Comparison of ENCODE assay signal across 8 cellular contexts in the genomic region with DNA sequence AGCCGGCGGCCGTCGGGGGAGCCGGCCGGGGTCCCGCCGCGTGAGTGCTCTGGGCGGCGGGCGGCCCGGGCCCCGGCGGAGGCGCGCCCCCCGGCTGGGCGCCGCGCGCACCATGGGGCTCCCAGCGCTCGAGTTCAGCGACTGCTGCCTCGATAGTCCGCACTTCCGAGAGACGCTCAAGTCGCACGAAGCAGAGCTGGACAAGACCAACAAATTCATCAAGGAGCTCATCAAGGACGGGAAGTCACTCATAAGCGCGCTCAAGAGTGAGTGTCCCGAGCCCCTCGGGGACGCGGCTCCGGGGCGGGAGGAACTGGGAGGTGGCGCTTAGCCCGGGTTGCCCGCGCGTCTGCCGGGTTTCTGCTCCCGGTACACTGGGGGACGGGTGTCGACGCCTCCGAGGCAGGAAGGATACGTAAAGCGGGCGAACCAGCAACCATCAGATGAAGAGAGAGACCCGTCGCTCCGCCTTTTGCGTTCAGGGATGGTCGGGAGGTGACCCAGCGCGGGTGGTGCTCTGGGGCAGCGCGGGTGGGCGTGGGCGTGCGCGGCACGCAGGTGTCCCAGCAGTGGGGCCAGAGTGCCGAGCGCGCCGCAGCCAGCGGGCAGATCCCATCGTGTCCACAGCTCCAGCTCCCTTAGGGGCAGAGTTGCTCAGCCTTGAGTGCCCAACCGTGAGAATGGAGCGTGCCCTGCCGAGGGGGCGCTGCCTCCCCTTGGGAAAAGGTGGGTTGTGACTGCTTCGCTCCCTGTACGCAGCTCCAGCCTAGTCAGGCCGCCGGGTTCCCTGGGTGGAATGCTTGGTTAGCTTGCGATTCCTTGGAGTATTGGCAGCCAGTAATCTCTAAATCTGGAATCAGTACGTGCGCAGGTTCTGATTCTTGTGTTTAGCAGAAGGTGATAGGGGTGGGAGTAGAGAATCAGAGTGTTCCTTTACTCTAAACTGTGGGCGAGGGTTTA. TPM values are rescaled to one million over a fixed set of nuclear protein-coding genes. Genes with fewer than 3 reads are reported as not detected.
DNase-seq lines count a peak whose midpoint lies in the region; ATAC-seq and TF ChIP-seq lines count a peak whose summit lies in the region.

No MANE protein-coding gene starts in this region.

- peak overlapping the region; percentile 95 for H3K4me2 ChIP-seq in neuronal stem cell (ENCODE audit: insufficient read depth, low read length, poor library complexity, severe bottlenecking)

- H2BK12ac ChIP-seq in neuronal stem cell (ENCODE audit: low read length): no peak overlapping the region

- H4K91ac ChIP-seq in neuronal stem cell (ENCODE audit: low read depth, low read length, poor library complexity): no peak overlapping the region

- H3K36me3 ChIP-seq in BE2C: no peaks in the 10 kb centered on the region
- H3K36me3 ChIP-seq in gastroesophageal sphincter: no peaks in the 10 kb centered on the region
- no peaks in the 10 kb centered on the region for H3K36me3 ChIP-seq in neuronal stem cell (replicated peaks in 1 of 2; ENCODE audit: control insufficient read depth in 2 of 2, insufficient read depth in 2 of 2, low read length in 2 of 2)
- no peaks in the 10 kb centered on the region for H3K36me3 ChIP-seq in thoracic aorta

- H3K23ac ChIP-seq in neuronal stem cell (ENCODE audit: low read depth, low read length, poor library complexity): peak overlapping the region; percentile 75

- H2BK15ac ChIP-seq in neuronal stem cell (ENCODE audit: low read length): peak overlapping the region; percentile 27

- no peaks in the 10 kb centered on the region for H3K79me1 ChIP-seq in neuronal stem cell (ENCODE audit: low read depth, low read length)

- H3K4me1 ChIP-seq in BE2C (no peaks in the 10 kb centered on the region), gastroesophageal sphincter (peaks cover 0 to 34% (median 14%) of the 10 kb centered on the region in 3 donors), neuronal stem cell (ENCODE audit: control insufficient read depth in 2 of 2, insufficient read depth in 1 of 2, low read depth in 1 of 2, low read length in 2 of 2) (peaks cover 3 to 20% of the 10 kb centered on the region in 2 donors), thoracic aorta (ENCODE audit: control insufficient read depth in 1 of 2, low read depth in 2 of 2) (peaks cover 17 to 25% of the 10 kb centered on the region in 2 donors)

- H3K27ac ChIP-seq in gastroesophageal sphincter (peak overlapping the region; percentile 62 to 96 (median 94)), neuronal stem cell (replicated peaks; ENCODE audit: low read length) (peak overlapping the region; percentile 65), thoracic aorta (peak overlapping the region; percentile 87 to 89)

- H3K9me3 ChIP-seq in BE2C (no peaks in the 10 kb centered on the region), gastroesophageal sphincter (no peaks in the 10 kb centered on the region), neuronal stem cell (replicated peaks in 1 of 2; ENCODE audit: control insufficient read depth in 2 of 2, insufficient read depth in 1 of 2, low read depth in 1 of 2, low read length in 2 of 2) (no peaks in the 10 kb centered on the region), thoracic aorta (no peaks in the 10 kb centered on the region)

- H3K27me3 ChIP-seq in BE2C (0 out of 2 replicates have a peak, but pooled peaks cover 2% of the 10 kb centered on the region), gastroesophageal sphincter (no peaks in the 10 kb centered on the region), neuronal stem cell (ENCODE audit: control insufficient read depth in 3 of 3, insufficient read depth in 3 of 3, low read depth in 1 of 3, low read length in 3 of 3) (no peaks in the 10 kb centered on the region), thoracic aorta (replicated peaks; ENCODE audit: insufficient read depth) (no peaks in the 10 kb centered on the region)

- H3K4me3 ChIP-seq in BE2C (ENCODE audit: low read depth, low read length) (peak overlapping the region; percentile 89), gastroesophageal sphincter (peak overlapping the region; percentile 72 to 87), neuronal stem cell (ENCODE audit: low read length in 2 of 2) (peak overlapping the region; percentile 95 to 96), thoracic aorta (peak overlapping the region; percentile 96)

- TF ChIP-seq EP300 in gastroesophageal sphincter (IDR thresholded peaks at IDR 0.05): no peak

- peak overlapping the region; percentile 88 for H3K18ac ChIP-seq in neuronal stem cell (ENCODE audit: low read length)

- DNase-seq in BE2C (peak; percentile 64), RKO (ENCODE audit: low spot score) (peak; percentile 43), activated gamma-delta T cell (lab: John Stamatoyannopoulos, UW) (peak; percentile 50), neuronal stem cell (ENCODE audit: low spot score) (peak; percentile 65), thoracic aorta (ENCODE audit: low spot score) (no peak)

- WGBS in gastroesophageal sphincter (ENCODE audit: low coverage in 1 of 2), 2 donors: 0 to 6% methylated on average over 2 of the region's 86 CpGs
- no CpG with 5 or more reads among the region's 86 CpGs for WGBS in neuronal stem cell (ENCODE audit: extremely low coverage in 2 of 2, insufficient read length in 2 of 2, insufficient replicate concordance in 1 of 2), 2 donors

- peak overlapping the region; percentile 7 for H2BK5ac ChIP-seq in neuronal stem cell (ENCODE audit: low read length)

- no peak overlapping the region for H2BK120ac ChIP-seq in neuronal stem cell (ENCODE audit: low read depth, low read length)

- TF ChIP-seq POLR2A in gastroesophageal sphincter (IDR thresholded peaks at IDR 0.05): peak in 1 of 2 donors; percentile 10

- peak; percentile 21 for ATAC-seq in GM19328 (IDR thresholded peaks at IDR 0.05; ENCODE audit: unreplicated experiment)
- peak; percentile 24 for ATAC-seq in HG03439 (IDR thresholded peaks at IDR 0.05; ENCODE audit: unreplicated experiment)
- peak; percentile 37 for ATAC-seq in gastroesophageal sphincter
- ATAC-seq in thoracic aorta (ENCODE audit: insufficient number of reproducible peaks, low FRiP score, low read depth): peak; percentile 39

- peak overlapping the region; percentile 88 for H3K9ac ChIP-seq in neuronal stem cell (ENCODE audit: low read depth, low read length, poor library complexity)

- H2AK5ac ChIP-seq in neuronal stem cell (ENCODE audit: low read depth, low read length): no peak overlapping the region

- peak overlapping the region; percentile 65 for H3K14ac ChIP-seq in neuronal stem cell (ENCODE audit: low read length)

- TF ChIP-seq CTCF in BE2C (IDR thresholded peaks at IDR 0.05; ENCODE audit: low read depth, low read length) (peak; percentile 40), gastroesophageal sphincter (IDR thresholded peaks at IDR 0.05) (peak in 1 of 4 experiments; percentile 36), thoracic aorta (IDR thresholded peaks at IDR 0.05) (no peak)

- H2AFZ ChIP-seq in neuronal stem cell (ENCODE audit: low read length): peak overlapping the region; percentile 98

- no peak overlapping the region for H3K4ac ChIP-seq in neuronal stem cell (ENCODE audit: low read length)

- H4K8ac ChIP-seq in neuronal stem cell (ENCODE audit: low read depth, low read length): no peak overlapping the region

RNA-seq across cellular contexts. Expression of gene ARHGAP26, which starts 0.8 kb away (rescaled TPM):
- polyA plus RNA-seq in BE2C (2012; ENCODE audit: insufficient read depth, insufficient read length, low read depth): 4.3 TPM
- total RNA-seq in gastroesophageal sphincter (10 to 100 TPM; 15.2 to 41.7 (median 31.7) TPM), thoracic aorta (10 to 100 TPM; 27.5 to 80.7 TPM)
- 6.2 TPM for polyA plus RNA-seq in neuronal stem cell (2013, experiment 1 of 2)
- 5.7 TPM for polyA plus RNA-seq in neuronal stem cell (2013, experiment 2 of 2)
